ENCODE assay signal across 27 cellular contexts in the genomic region with DNA sequence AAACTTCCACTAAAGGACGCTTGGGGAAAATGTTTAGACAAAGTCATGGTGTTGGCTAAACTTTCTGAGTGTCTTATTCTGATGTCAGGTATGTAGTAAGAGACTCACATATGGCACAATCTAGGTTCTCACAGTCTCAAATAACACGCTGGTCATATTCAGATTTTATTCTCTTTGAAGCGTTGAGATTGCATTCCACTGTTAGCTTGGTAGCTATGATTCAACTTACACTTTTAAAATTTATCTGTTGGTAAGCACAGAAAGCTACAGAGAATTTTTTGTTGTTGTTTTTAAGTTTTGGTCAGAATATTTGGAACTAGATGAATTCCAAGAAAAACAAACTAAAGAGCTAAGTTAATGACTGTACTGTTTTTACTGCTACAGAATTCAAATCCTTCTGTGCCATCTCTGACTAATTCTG.
DNase-seq lines count a peak whose midpoint lies in the region; ATAC-seq, FAIRE-seq and TF ChIP-seq lines count a peak whose summit lies in the region.
"Had no signal": no experiment of that assay in that cellular context is flagged by ENCODE, and none has a peak within 500 bp of the region (broad histone marks: within the 10 kb centered on the region; RNA-seq: fewer than 3 reads in every experiment).

No MANE protein-coding gene starts in this region.

- no peaks in the 10 kb centered on the region for H3K9me3 ChIP-seq in osteoblast (ENCODE audit: low read depth, low read length)
- H3K9me3 ChIP-seq in Karpas-422 (ENCODE audit: low read length) = no peaks in the 10 kb centered on the region
- H3K9me3 ChIP-seq: pancreas, uterus had no signal

- DNase-seq in AG09319 (ENCODE audit: extremely low read depth, low read depth) (peak; percentile 91), LHCN-M2 (ENCODE audit: low read depth) (peak; percentile 66), osteoblast (ENCODE audit: insufficient read length, low spot score, missing footprints) (peak; percentile 45), foreskin melanocyte (no peak), Karpas-422 (no peak), GM20000 (ENCODE audit: low spot score) (no peak)
- no peak for DNase-seq in activated naive CD4-positive, alpha-beta T cell treated with anti-CD3 and anti-CD28 coated beads, Interleukin-2, amount 50 U/mL, for 72 hours (ENCODE audit: low spot score in 2 of 2)
- DNase-seq: activated CD4-positive, alpha-beta T cell treated with anti-CD3 and anti-CD28 coated beads, Interleukin-2, amount 10 ng/mL, durations not matched to agents 24 days and 14 days; activated naive CD4-positive, alpha-beta T cell; Calu3; erythroblast; MM.1S; NCI-H1694; NCI-H345; NK-92 treated with Interleukin-12 subunit alpha and Interleukin-12 subunit beta, amount 100 ng/mL, for 24 hours; pancreas; RPMI8226; small intestine; stimulated activated CD4-positive, alpha-beta T cell treated with anti-CD3 and anti-CD28 coated beads, Interleukin-4, amount 100 ng/mL, for 1 hour; uterus had no signal

- H3K36me3 Mint-ChIP-seq in activated naive CD4-positive, alpha-beta T cell treated with anti-CD3 and anti-CD28 coated beads, Interleukin-2, amount 50 U/mL, for 72 hours = no peaks in the 10 kb centered on the region
- H3K36me3 Mint-ChIP-seq: brain had no signal

- H3K4me2 ChIP-seq in osteoblast (ENCODE audit: insufficient read depth, low read length) = peak overlapping the region; percentile 71
- H3K4me2 ChIP-seq in Karpas-422 (ENCODE audit: low read depth, low read length, poor library complexity, severe bottlenecking) = no peak overlapping the region

- no peak for ATAC-seq in activated naive CD4-positive, alpha-beta T cell treated with anti-CD3 and anti-CD28 coated beads, Interleukin-2, amount 50 U/mL, for 72 hours
- ATAC-seq: GM12878, pancreas had no signal

- no peaks in the 10 kb centered on the region for H3K36me3 ChIP-seq in osteoblast (ENCODE audit: insufficient read depth, low read length)
- no peaks in the 10 kb centered on the region for H3K36me3 ChIP-seq in Karpas-422 (ENCODE audit: insufficient read depth, low read length)
- H3K36me3 ChIP-seq: pancreas, uterus had no signal

- FAIRE-seq in endometrium (lab: Jason Lieb, UNC) = peak; percentile 18
- FAIRE-seq: G401.6, GM12878, islet of Langerhans, pancreas, small intestine had no signal

- H2AFZ ChIP-seq in osteoblast (ENCODE audit: low read length) = peak overlapping the region; percentile 50
- H2AFZ ChIP-seq in Karpas-422 (ENCODE audit: low read length) = no peak overlapping the region

- H3K27me3 ChIP-seq in osteoblast (ENCODE audit: insufficient read depth, low read length) (no peaks in the 10 kb centered on the region), Karpas-422 (ENCODE audit: low read length) (no peaks in the 10 kb centered on the region)
- H3K27me3 ChIP-seq: pancreas, uterus had no signal

- peaks cover 0 to 4% of the 10 kb centered on the region in 2 donors for H3K9me3 Mint-ChIP-seq in activated naive CD4-positive, alpha-beta T cell treated with anti-CD3 and anti-CD28 coated beads, Interleukin-2, amount 50 U/mL, for 72 hours
- H3K9me3 Mint-ChIP-seq: activated CD4-positive, alpha-beta T cell treated with anti-CD3 and anti-CD28 coated beads, Interleukin-2, amount 10 ng/mL, durations not matched to agents 24 days and 14 days had no signal

- TF ChIP-seq CTCF in AG09319 (IDR thresholded peaks at IDR 0.05; ENCODE audit: low read depth, low read length) = no peak
- no peak for TF ChIP-seq CTCF in osteoblast (IDR thresholded peaks at IDR 0.05; ENCODE audit: extremely low read depth, low read depth, low read length)
- no peak for TF ChIP-seq CTCF in GM20000 (IDR thresholded peaks at IDR 0.05; ENCODE audit: extremely low read depth, missing control alignments)

- H3K4me3 ChIP-seq in osteoblast (ENCODE audit: insufficient read depth, low read length) (peak overlapping the region; percentile 23), Karpas-422 (ENCODE audit: low read length) (no peak overlapping the region)
- H3K4me3 ChIP-seq: GM12878, lung, pancreas, uterus had no signal

- H3K27ac ChIP-seq in osteoblast (ENCODE audit: low read depth, low read length) = peak overlapping the region; percentile 89
- H3K27ac ChIP-seq in Karpas-422 (ENCODE audit: low read length) = no peak overlapping the region
- H3K27ac ChIP-seq: pancreas, uterus had no signal

- no peak overlapping the region for H3K9ac ChIP-seq in Karpas-422 (ENCODE audit: low read length)

- no peak overlapping the region for H3K27ac Mint-ChIP-seq in activated naive CD4-positive, alpha-beta T cell treated with anti-CD3 and anti-CD28 coated beads, Interleukin-2, amount 50 U/mL, for 72 hours
- H3K27ac Mint-ChIP-seq: activated CD4-positive, alpha-beta T cell treated with anti-CD3 and anti-CD28 coated beads, Interleukin-2, amount 10 ng/mL, durations not matched to agents 24 days and 14 days; B cell had no signal

- no peaks in the 10 kb centered on the region for H4K20me1 ChIP-seq in osteoblast (ENCODE audit: insufficient read depth, low read length)
- no peaks in the 10 kb centered on the region for H4K20me1 ChIP-seq in Karpas-422 (ENCODE audit: insufficient read depth, low read depth, low read length)

- no peaks in the 10 kb centered on the region for H3K9me2 ChIP-seq in Karpas-422 (replicated peaks; ENCODE audit: insufficient read depth, low read length)

- peaks cover 34% of the 10 kb centered on the region for H3K4me1 ChIP-seq in osteoblast (ENCODE audit: insufficient read depth, low read length)
- H3K4me1 ChIP-seq in Karpas-422 (ENCODE audit: low read length) = peaks cover 10% of the 10 kb centered on the region
- H3K4me1 ChIP-seq: pancreas, uterus had no signal

- H3K79me2 ChIP-seq in osteoblast (ENCODE audit: insufficient read depth, low read length) = no peaks in the 10 kb centered on the region
- no peaks in the 10 kb centered on the region for H3K79me2 ChIP-seq in Karpas-422 (ENCODE audit: low read length)

Comparison
In these comparisons a context has a peak if more than half of its experiments do, and no peak if none do; other contexts are left out.
1. DNase-seq: peak in AG09319 (single experiment), LHCN-M2 (single experiment) and osteoblast (single experiment); none in foreskin melanocyte (single experiment), activated naive CD4-positive, alpha-beta T cell treated with anti-CD3 and anti-CD28 coated beads, Interleukin-2, amount 50 U/mL, for 72 hours (0 of 2), Karpas-422 (single experiment) and GM20000 (single experiment).